Comparison of ENCODE assay signal across 8 cellular contexts in the genomic region with DNA sequence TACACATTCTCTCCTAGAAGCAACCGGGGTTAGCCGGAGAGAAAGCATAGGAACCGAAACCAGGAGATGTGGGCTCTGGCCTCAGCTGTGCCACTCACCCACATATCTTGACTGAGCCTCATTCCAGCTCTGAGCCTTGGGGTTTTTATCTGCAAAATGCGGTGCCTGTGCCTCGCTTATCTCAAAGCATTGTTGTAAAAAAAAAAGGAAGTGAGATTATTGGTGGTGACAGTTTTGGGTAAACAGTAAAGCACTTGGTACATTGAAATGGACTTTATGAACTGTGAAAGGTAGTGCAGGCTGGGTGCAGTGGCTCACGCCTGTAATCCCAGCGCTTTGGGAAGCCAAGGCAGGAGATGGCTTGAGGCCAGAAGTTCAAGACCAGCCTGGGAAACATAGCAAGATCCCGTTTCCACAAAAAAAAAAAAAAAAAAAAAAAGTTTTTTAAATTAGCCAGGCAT. TPM values are rescaled to one million over a fixed set of nuclear protein-coding genes. Genes with fewer than 3 reads are reported as not detected.
DNase-seq lines count a peak whose midpoint lies in the region; ATAC-seq and TF ChIP-seq lines count a peak whose summit lies in the region.

No MANE protein-coding gene starts in this region.

- H3K27ac ChIP-seq in BLaER1 = peak overlapping the region; percentile 59; the same call in 1 of the 2 replicates
- peak overlapping the region; percentile 59 for H3K27ac ChIP-seq in cardiac muscle cell

- H4K20me1 ChIP-seq in BLaER1 = peaks cover 21% of the 10 kb centered on the region

- H3K4me3 ChIP-seq in BLaER1 (no peak overlapping the region), cardiac muscle cell (no peak overlapping the region)

- H3K4me1 ChIP-seq in BLaER1 = peaks cover 81% of the 10 kb centered on the region
- H3K4me1 ChIP-seq in cardiac muscle cell (ENCODE audit: low read depth) = peaks cover 6% of the 10 kb centered on the region

- H3K36me3 ChIP-seq in BLaER1 (no peaks in the 10 kb centered on the region), cardiac muscle cell (no peaks in the 10 kb centered on the region)

- no peaks in the 10 kb centered on the region for H3K27me3 ChIP-seq in BLaER1
- H3K27me3 ChIP-seq in cardiac muscle cell = no peaks in the 10 kb centered on the region

- peaks cover 12% of the 10 kb centered on the region for H3K27me3 Mint-ChIP-seq in T-helper 17 cell

- peak overlapping the region; percentile 66 for H3K27ac Mint-ChIP-seq in T-helper 17 cell

- H3K4me2 ChIP-seq in BLaER1 = peak overlapping the region; percentile 97

- no peak for TF ChIP-seq CTCF in cardiac muscle cell (IDR thresholded peaks at IDR 0.05; ENCODE audit: low read depth, low read length)

- DNase-seq in GM19238 (ENCODE audit: insufficient read length, low spot score) (peak; percentile 48), T-helper 17 cell (no peak), cardiac muscle cell (ENCODE audit: low read depth in 1 of 2, low spot score in 1 of 2) (peak; percentile 48 to 77), HPDE6-E6E7 (ENCODE audit: extremely low spot score) (no peak), NCI-H1048 (lab: John Stamatoyannopoulos, UW) (no peak)
- DNase-seq in stimulated activated naive CD8-positive, alpha-beta T cell treated with anti-CD3 and anti-CD28 coated beads, Interleukin-15, Interleukin-2, amounts not matched to agents 100 U/mL and 50 U/mL, for 24 hours = peak; percentile 49

- ATAC-seq in HG03097 (IDR thresholded peaks at IDR 0.05; ENCODE audit: low FRiP score, unreplicated experiment) (peak; percentile 81), T-helper 17 cell (peak; percentile 49)
- ATAC-seq in stimulated activated naive CD8-positive, alpha-beta T cell treated with anti-CD3 and anti-CD28 coated beads, Interleukin-15, Interleukin-2, amounts not matched to agents 100 U/mL and 50 U/mL, for 24 hours = peak; percentile 65

- H3K4me3 Mint-ChIP-seq in T-helper 17 cell = peak overlapping the region; percentile 79

- H3K9me3 ChIP-seq in BLaER1 (no peaks in the 10 kb centered on the region), T-helper 17 cell (ENCODE audit: control insufficient read depth, low read length, poor library complexity, severe bottlenecking) (no peaks in the 10 kb centered on the region), cardiac muscle cell (ENCODE audit: low read depth) (no peaks in the 10 kb centered on the region)

- H3K4me1 Mint-ChIP-seq in T-helper 17 cell = peaks cover 46% of the 10 kb centered on the region

- H3K36me3 Mint-ChIP-seq in T-helper 17 cell (ENCODE audit: low read depth) = peaks cover 3% of the 10 kb centered on the region

- H3K9ac ChIP-seq in BLaER1 = peak overlapping the region; percentile 6; the same call in 1 of the 2 replicates

RNA-seq across cellular contexts. Expression of a gene that starts 3.8 kb away (rescaled TPM):
- total RNA-seq in T-helper 17 cell = 1 to 10 TPM; 2.4 to 2.9 TPM
- 0.07 and 0.09 TPM in 2 replicates for total RNA-seq in cardiac muscle cell
- not detected in 2 replicates for polyA plus RNA-seq in cardiac muscle cell

Comparison
In these comparisons a context has a peak if more than half of its experiments do, and no peak if none do; other contexts are left out.
1. DNase-seq: peak in GM19238 (single experiment), cardiac muscle cell (2 of 2) and stimulated activated naive CD8-positive, alpha-beta T cell treated with anti-CD3 and anti-CD28 coated beads, Interleukin-15, Interleukin-2, amounts not matched to agents 100 U/mL and 50 U/mL, for 24 hours (single experiment); none in T-helper 17 cell (0 of 3), HPDE6-E6E7 (single experiment) and NCI-H1048 (single experiment).
2. Peak in every context shown above with its lines, with median percentiles within 50 percentile points of each other: ATAC-seq.